Comparison of ENCODE assay signal across 10 cellular contexts in the genomic region with DNA sequence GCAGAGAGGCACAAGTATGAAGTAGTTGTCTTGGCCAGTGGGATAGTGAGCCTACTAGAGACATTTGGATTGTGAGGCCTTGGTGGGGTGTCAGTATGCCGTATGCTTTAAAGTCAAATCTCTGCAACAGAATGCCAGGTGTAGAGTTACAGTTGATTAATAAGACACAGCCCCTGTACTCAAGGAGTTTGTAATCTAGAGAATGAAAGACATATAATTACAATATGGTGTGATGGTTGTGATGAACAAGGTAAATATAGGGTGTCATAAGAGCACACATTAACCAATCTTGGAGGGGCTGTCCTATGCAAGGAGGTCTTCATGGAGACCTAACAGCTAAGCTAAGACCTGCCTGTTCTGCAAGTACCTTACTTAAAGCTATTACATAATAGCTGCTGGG.
"Had no signal": no experiment of that assay in that cellular context is flagged by ENCODE, and none has a peak within 500 bp of the region (broad histone marks: within the 10 kb centered on the region; RNA-seq: fewer than 3 reads in every experiment).

No MANE protein-coding gene starts in this region.

- ATAC-seq: GM23338, HepG2 had no signal

- H3K27ac ChIP-seq: HL-60 had no signal

- H2AFZ ChIP-seq: GM23338 had no signal

- FAIRE-seq: H1, H54, HepG2 had no signal

- H3K27me3 Mint-ChIP-seq: IgD-negative memory B cell had no signal

- H3K4me3 Mint-ChIP-seq: GM23338, H9, HFFc6, IgD-negative memory B cell had no signal

- H3K4me1 Mint-ChIP-seq: GM23338, H9, IgD-negative memory B cell had no signal

- DNase-seq: H9, HCEC 1CT, HFFc6, KBM-7 had no signal

- H3K4me2 ChIP-seq: GM23338 had no signal

- H3K27ac Mint-ChIP-seq: GM23338, H9, HFFc6, IgD-negative memory B cell had no signal

- H3K4me3 ChIP-seq: GM23338 had no signal
